10 cellular contexts compared by ENCODE assay signal in the genomic region with DNA sequence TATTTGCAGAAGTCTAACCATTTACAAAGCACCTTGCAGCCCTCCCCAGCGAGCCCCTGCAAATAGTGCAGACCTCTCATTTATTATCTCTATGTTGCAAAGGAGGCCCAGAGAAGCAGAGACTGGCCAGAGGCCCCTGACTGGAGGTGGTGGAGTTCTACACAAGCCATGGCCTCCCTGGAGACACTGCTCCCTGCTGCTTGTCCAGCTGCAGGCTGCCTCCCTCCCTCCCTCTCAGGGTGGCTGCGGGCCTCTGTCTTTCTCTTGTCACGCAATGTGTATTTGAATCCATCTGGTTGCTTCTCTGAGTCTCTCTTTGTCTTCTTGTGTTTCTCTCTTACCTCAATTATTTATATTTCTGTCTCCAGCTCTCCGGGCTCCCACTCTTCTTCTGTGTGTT. TPM values are rescaled to one million over a fixed set of nuclear protein-coding genes. Genes with fewer than 3 reads are reported as not detected.
DNase-seq lines count a peak whose midpoint lies in the region; ATAC-seq and TF ChIP-seq lines count a peak whose summit lies in the region.
"Had no signal": no experiment of that assay in that cellular context is flagged by ENCODE, and none has a peak within 500 bp of the region (broad histone marks: within the 10 kb centered on the region; RNA-seq: fewer than 3 reads in every experiment).

No MANE protein-coding gene starts in this region.

- dilution Hi-C loops in IMR-90 (cut with HindIII; ENCODE audit: low sequenced_read_pairs, unreplicated experiment): no loop called here

- H3K27ac Mint-ChIP-seq in activated B cell treated with CpG ODN at 0.5 μM for 24 hours (peak overlapping the region; percentile 32), WTC11 (no peak overlapping the region)
- H3K27ac Mint-ChIP-seq: stimulated activated naive CD8-positive, alpha-beta T cell treated with anti-CD3 and anti-CD28 coated beads, Interleukin-15, Interleukin-2, amounts not matched to agents 100 ng/mL and 50 ng/mL, for 24 hours had no signal

- no TSS peak for BruUV-seq in IMR-90 (replicated peaks; lab: Mats Ljungman, UMichigan)

- in situ Hi-C loops in IMR-90 (cut with MboI; ENCODE audit: low sequenced_read_pairs): no loop called here

- peak overlapping the region; percentile 61; the same call in 1 of the 2 replicates for H3K18ac ChIP-seq in IMR-90 (ENCODE audit: low read depth, low read length)

- no peak for TF ChIP-seq RAD21 in IMR-90 (IDR thresholded peaks at IDR 0.05; ENCODE audit: low read length)

- peak overlapping the region; percentile 80 for H3K4me2 ChIP-seq in BLaER1
- H3K4me2 ChIP-seq in IMR-90 (ENCODE audit: low read depth, low read length): no peak overlapping the region

- no peaks in the 10 kb centered on the region for H4K20me1 ChIP-seq in BLaER1
- no peaks in the 10 kb centered on the region for H4K20me1 ChIP-seq in IMR-90 (ENCODE audit: insufficient read depth, low read length)

- no peaks in the 10 kb centered on the region for H3K9me3 Mint-ChIP-seq in activated B cell treated with CpG ODN at 0.5 μM for 24 hours
- H3K9me3 Mint-ChIP-seq in WTC11: no peaks in the 10 kb centered on the region
- H3K9me3 Mint-ChIP-seq: CD4-positive, alpha-beta memory T cell had no signal

- H3K36me3 ChIP-seq in BLaER1 (no peaks in the 10 kb centered on the region), IMR-90 (ENCODE audit: control insufficient read depth, insufficient read depth, low read length) (no peaks in the 10 kb centered on the region), muscle layer of duodenum (ENCODE audit: control insufficient read depth in 1 of 2, insufficient read depth in 2 of 2, low read length in 2 of 2) (no peaks in the 10 kb centered on the region)

- POLR2A ChIA-PET in IMR-90 (lab: Charles Lee; ENCODE audit: unreplicated experiment): no interaction called here
- POLR2A ChIA-PET in activated B cell treated with CpG ODN at 0.5 μM for 24 hours (lab: Charles Lee): no interaction called here
- POLR2A ChIA-PET in WTC11 (lab: Charles Lee): no interaction called here

- H3K4me1 Mint-ChIP-seq in activated B cell treated with CpG ODN at 0.5 μM for 24 hours (peaks cover 45% of the 10 kb centered on the region), WTC11 (peaks cover 93% of the 10 kb centered on the region)

- H2AK5ac ChIP-seq in IMR-90 (ENCODE audit: low read depth, low read length): no peak overlapping the region

- no peak overlapping the region for H2AK9ac ChIP-seq in IMR-90 (replicated peaks; ENCODE audit: low read depth, low read length, poor library complexity)

- no peak for TF ChIP-seq CTCF in IMR-90 (conservative IDR thresholded peaks at IDR 0.05; ENCODE audit: low read depth, low read length)
- no peak for TF ChIP-seq CTCF in activated B cell treated with CpG ODN at 0.5 μM for 24 hours (IDR thresholded peaks at IDR 0.05)
- TF ChIP-seq CTCF in WTC11 (IDR thresholded peaks at IDR 0.05): no peak

- no peaks in the 10 kb centered on the region for H3K9me3 ChIP-seq in BLaER1
- H3K9me3 ChIP-seq in IMR-90 (ENCODE audit: control insufficient read depth, insufficient read depth, low read length): no peaks in the 10 kb centered on the region
- H3K9me3 ChIP-seq in muscle layer of duodenum (ENCODE audit: control insufficient read depth in 1 of 2, low read length in 2 of 2): no peaks in the 10 kb centered on the region

- WGBS in IMR-90 (ENCODE audit: extremely low coverage in 2 of 2, insufficient read length in 1 of 2), 2 experiments: 22% methylated on average over 1 of the region's 4 CpGs; no CpG with 5 or more reads in 1 of the 2 experiments

- ATAC-seq in IMR-90 (ENCODE audit: low read depth): peak; percentile 13; the same call in 1 of the 2 replicates
- no peak for ATAC-seq in activated B cell treated with CpG ODN at 0.5 μM for 24 hours (ENCODE audit: low read depth)
- no peak for ATAC-seq in HG03045 (IDR thresholded peaks at IDR 0.05; ENCODE audit: unreplicated experiment)
- no peak for ATAC-seq in WTC11

- H3K27me3 Mint-ChIP-seq in activated B cell treated with CpG ODN at 0.5 μM for 24 hours (no peaks in the 10 kb centered on the region), WTC11 (ENCODE audit: low read depth) (no peaks in the 10 kb centered on the region; the same call in 1 of the 2 replicates)
- H3K27me3 Mint-ChIP-seq: CD4-positive, alpha-beta memory T cell had no signal

- no peak overlapping the region for H3K23ac ChIP-seq in IMR-90 (ENCODE audit: low read depth, low read length)

- H3K27ac ChIP-seq in BLaER1 (peak overlapping the region; percentile 75), IMR-90 (ENCODE audit: insufficient read depth, low read length) (peak overlapping the region; percentile 97; the same call in 1 of the 2 replicates), muscle layer of duodenum (ENCODE audit: low read length) (peak overlapping the region; percentile 34)

- intact Hi-C loops in IMR-90 (cut with micrococcal nuclease) (loop anchor here (5.0 kb wide), 1 partner anchor 130 kb away; no protein-coding TSS in a partner anchor), activated B cell treated with CpG ODN at 0.5 μM for 24 hours (cut with micrococcal nuclease) (no loop called here)

- H2AFZ ChIP-seq in IMR-90 (replicated peaks; ENCODE audit: low read length, poor library complexity): no peak overlapping the region

- TF ChIP-seq POLR2A in IMR-90 (IDR thresholded peaks at IDR 0.05; ENCODE audit: low read depth, low read length): no peak

- peak overlapping the region; percentile 84; the same call in 1 of the 2 replicates for H3K4ac ChIP-seq in IMR-90 (ENCODE audit: low read depth, low read length)

- CTCF ChIA-PET in IMR-90 (lab: Yijun Ruan, JAX): interaction anchor here (1.5 kb wide), 1 partner anchor 16 kb away, joined by 6 read pairs; no protein-coding TSS in a partner anchor
- CTCF ChIA-PET in activated B cell treated with CpG ODN at 0.5 μM for 24 hours (lab: Charles Lee): interaction anchor here (0.7 kb wide), 1 partner anchor 151 kb away, joined by 3 read pairs; no protein-coding TSS in a partner anchor
- CTCF ChIA-PET in WTC11 (lab: Charles Lee): interaction anchor here (0.8 to 3.3 kb wide), 9 partner anchors 9 to 160 kb away, joined by 3 to 25 read pairs (median 4); no protein-coding TSS in a partner anchor

- H3K27me3 ChIP-seq in BLaER1 (no peaks in the 10 kb centered on the region), IMR-90 (ENCODE audit: control insufficient read depth, insufficient read depth, low read length) (peaks cover 8% of the 10 kb centered on the region), muscle layer of duodenum (ENCODE audit: low read depth, low read length) (no peaks in the 10 kb centered on the region)

- H3K56ac ChIP-seq in IMR-90 (ENCODE audit: extremely low read depth, insufficient read depth, low read length): no peak overlapping the region; the same call in 1 of the 2 replicates

- H3K14ac ChIP-seq in IMR-90 (replicated peaks; ENCODE audit: low read depth, low read length): no peak overlapping the region

- DNase-seq in IMR-90 (peak; percentile 60), activated B cell treated with CpG ODN at 0.5 μM for 24 hours (no peak), WTC11 (ENCODE audit: low spot score) (no peak), HuH-7 (ENCODE audit: low spot score) (no peak)
- no peak for DNase-seq in central memory CD4-positive, alpha-beta T cell
- DNase-seq: CD4-positive, alpha-beta memory T cell had no signal

- H2BK20ac ChIP-seq in IMR-90 (ENCODE audit: low read depth, low read length): peak overlapping the region; percentile 91

- H2BK15ac ChIP-seq in IMR-90 (ENCODE audit: low read depth, low read length): peak overlapping the region; percentile 85; the same call in 1 of the 3 replicates

- H3K79me1 ChIP-seq in IMR-90 (ENCODE audit: low read depth in 1 of 2, low read length in 2 of 2): no peaks in the 10 kb centered on the region

- H3K4me3 ChIP-seq in BLaER1: no peak overlapping the region
- H3K4me3 ChIP-seq in IMR-90 (ENCODE audit: insufficient read depth, low read depth, low read length): no peak overlapping the region
- H3K4me3 ChIP-seq in muscle layer of duodenum (ENCODE audit: low read depth in 1 of 2, low read length in 2 of 2): no peak overlapping the region

- H4K8ac ChIP-seq in IMR-90 (ENCODE audit: low read depth in 2 of 2, low read length in 2 of 2): peak overlapping the region; percentile 50 to 53; a peak in 2 of 4 replicates

- H3K4me3 Mint-ChIP-seq in activated B cell treated with CpG ODN at 0.5 μM for 24 hours (no peak overlapping the region), WTC11 (no peak overlapping the region)
- H3K4me3 Mint-ChIP-seq: CD4-positive, alpha-beta memory T cell; stimulated activated naive CD8-positive, alpha-beta T cell treated with anti-CD3 and anti-CD28 coated beads, Interleukin-15, Interleukin-2, amounts not matched to agents 100 ng/mL and 50 ng/mL, for 24 hours had no signal

- H3K9ac ChIP-seq in BLaER1 (peak overlapping the region; percentile 68), IMR-90 (ENCODE audit: low read depth, low read length) (no peak overlapping the region)

- H3K4me1 ChIP-seq in BLaER1 (peaks cover 99% of the 10 kb centered on the region), IMR-90 (ENCODE audit: control insufficient read depth, insufficient read depth, low read length) (peaks cover 32% of the 10 kb centered on the region), muscle layer of duodenum (ENCODE audit: control insufficient read depth in 1 of 2, insufficient read depth in 2 of 2, low read length in 2 of 2) (peaks cover 22 to 43% of the 10 kb centered on the region in 2 donors)

- H2BK120ac ChIP-seq in IMR-90 (ENCODE audit: low read depth, low read length): peak overlapping the region; percentile 79

- peak overlapping the region; percentile 83; the same call in 1 of the 2 replicates for H4K91ac ChIP-seq in IMR-90 (ENCODE audit: insufficient read depth, low read depth, low read length)

- peaks cover 10% of the 10 kb centered on the region for H3K9me1 ChIP-seq in IMR-90 (ENCODE audit: insufficient read depth, low read length)

- H2BK5ac ChIP-seq in IMR-90 (ENCODE audit: low read depth, low read length, poor library complexity, severe bottlenecking): no peak overlapping the region

- H4K5ac ChIP-seq in IMR-90 (ENCODE audit: low read depth, low read length): peak overlapping the region; percentile 54; the same call in 1 of the 2 replicates

- H3K36me3 Mint-ChIP-seq in activated B cell treated with CpG ODN at 0.5 μM for 24 hours (ENCODE audit: low read depth) (no peaks in the 10 kb centered on the region), WTC11 (no peaks in the 10 kb centered on the region)
- H3K36me3 Mint-ChIP-seq: CD4-positive, alpha-beta memory T cell had no signal

TF ChIP-seq in IMR-90, 13 proteins besides CTCF, POLR2A, EP300 and RAD21 (continues in another document):
- TF ChIP-seq CHD1 (IDR thresholded peaks at IDR 0.05; ENCODE audit: low read depth, low read length): no peak

RNA-seq across cellular contexts. Expression of gene PRDM11, which starts 59.1 kb away (rescaled TPM):
- total RNA-seq in IMR-90 (2012; rRNA removed) (1.7 and 2.2 TPM in 2 replicates), activated B cell treated with CpG ODN at 0.5 μM for 24 hours (22.0 and 23.6 TPM in 2 replicates), WTC11 (2021) (8.3 to 12.4 TPM (median 11.2 TPM) in 3 replicates)
- polyA plus RNA-seq in IMR-90 (2012; rRNA removed): 2.2 and 2.7 TPM in 2 replicates
- 1.4 and 2.7 TPM in 2 replicates for polyA plus RNA-seq in IMR-90 (2012; cell fraction: cytosol; rRNA removed)
- polyA plus RNA-seq in IMR-90 (2012; cell fraction: nucleus; rRNA removed; ENCODE audit: low replicate concordance): 4.6 and 5.9 TPM in 2 replicates

Comparison
In these comparisons a context has a peak if more than half of its experiments do, and no peak if none do; other contexts are left out.
1. H3K27ac ChIP-seq: peak in every context shown above with its lines; median percentile 97 in IMR-90; 75 in BLaER1; 34 in muscle layer of duodenum.